39 cellular contexts compared by ENCODE assay signal in genomic region chr10:94632954-94633353, GRCh38. TPM values are rescaled to one million over a fixed set of nuclear protein-coding genes. Genes with fewer than 3 reads are reported as not detected.
"Had no signal": no experiment of that assay in that cellular context is flagged by ENCODE, and none has a peak within 500 bp of the region (broad histone marks: within the 10 kb centered on the region; RNA-seq: fewer than 3 reads in every experiment).

No MANE protein-coding gene starts in this region.

- H3K27me3 ChIP-seq: MG63 had no signal

- DNase-seq: Karpas-422, Kasumi-1, MG63, MM.1S, MV-4-11, NCI-H1048, NCI-H1092, NCI-H1092 treated with DMSO at 0.1 percent for 48 hours, NCI-H1105, NCI-H1105 treated with DMSO at 0.1 percent for 48 hours, NCI-H1417, NCI-H1417 treated with DMSO at 0.1 percent for 48 hours, NCI-H1436, NCI-H1436 treated with DMSO at 0.1 percent for 48 hours, NCI-H146, NCI-H1694, NCI-H1694 treated with DMSO at 0.1 percent for 48 hours, NCI-H187, NCI-H187 treated with DMSO at 0.1 percent for 48 hours, NCI-H1930, NCI-H2029, NCI-H2029 treated with DMSO at 0.1 percent for 48 hours, NCI-H2081, NCI-H2081 treated with DMSO at 0.1 percent for 48 hours, NCI-H2107, NCI-H2171, NCI-H2171 treated with DMSO at 0.1 percent for 48 hours, NCI-H2227 treated with DMSO at 0.1 percent for 48 hours, NCI-H226, NCI-H345, NCI-H446, NCI-H446 treated with DMSO at 0.1 percent for 48 hours, NCI-H510A, NCI-H510A treated with DMSO at 0.1 percent for 48 hours, NCI-H524 had no signal

- H3K36me3 ChIP-seq: MG63 had no signal

- H3K4me3 ChIP-seq: MG63 had no signal

RNA-seq across cellular contexts. Expression of gene CYP2C18, which starts 50.6 kb away (rescaled TPM):
- total RNA-seq: LHCN-M2, M059J, MCF 10A, NCI-H460 had no signal
